18 cellular contexts compared by ENCODE assay signal in genomic region chr1:183443466-183443865, GRCh38.
"Had no signal": no experiment of that assay in that cellular context is flagged by ENCODE, and none has a peak within 500 bp of the region (broad histone marks: within the 10 kb centered on the region; RNA-seq: fewer than 3 reads in every experiment).

No MANE protein-coding gene starts in this region.

- H2AFZ ChIP-seq: parathyroid adenoma had no signal

- H3K36me3 ChIP-seq: heart left ventricle, spleen had no signal

- ATAC-seq: heart left ventricle; psoas muscle; sciatic nerve; stimulated activated memory B cell treated with anti-CD40 and anti-IgM and Interleukin-4, amounts not matched to agents 10 μg/mL and 1 μg/mL and 100 μg/mL, for 72 hours had no signal

- H3K36me3 Mint-ChIP-seq: naive B cell; stimulated activated memory B cell treated with anti-CD40 and anti-IgM and Interleukin-4, amounts not matched to agents 10 μg/mL and 1 μg/mL and 100 μg/mL, for 72 hours had no signal

- H3K4me3 Mint-ChIP-seq: dendritic cell treated with granulocyte-macrophage colony-stimulating factor and Interleukin-4, amounts not matched to agents 40 ng/mL and 50 ng/mL, for 4 days; naive B cell; nephron; stimulated activated memory B cell treated with anti-CD40 and anti-IgM and Interleukin-4, amounts not matched to agents 10 μg/mL and 1 μg/mL and 100 μg/mL, for 72 hours; stimulated activated naive CD8-positive, alpha-beta T cell treated with anti-CD3 and anti-CD28 coated beads, Interleukin-15, Interleukin-2, amounts not matched to agents 100 ng/mL and 50 ng/mL, for 24 hours had no signal

- H3K79me2 ChIP-seq: parathyroid adenoma had no signal

- H3K4me3 ChIP-seq: heart left ventricle, psoas muscle, spleen had no signal

- H3K4me1 Mint-ChIP-seq: naive B cell; nephron; stimulated activated memory B cell treated with anti-CD40 and anti-IgM and Interleukin-4, amounts not matched to agents 10 μg/mL and 1 μg/mL and 100 μg/mL, for 72 hours had no signal

- H3K27ac Mint-ChIP-seq: dendritic cell treated with granulocyte-macrophage colony-stimulating factor and Interleukin-4, amounts not matched to agents 40 ng/mL and 50 ng/mL, for 4 days; nephron; stimulated activated memory B cell treated with anti-CD40 and anti-IgM and Interleukin-4, amounts not matched to agents 10 μg/mL and 1 μg/mL and 100 μg/mL, for 72 hours; stimulated activated naive CD8-positive, alpha-beta T cell treated with anti-CD3 and anti-CD28 coated beads, Interleukin-15, Interleukin-2, amounts not matched to agents 100 ng/mL and 50 ng/mL, for 24 hours had no signal

- H3K27me3 ChIP-seq: heart left ventricle, spleen had no signal

- H3K27me3 Mint-ChIP-seq: stimulated activated memory B cell treated with anti-CD40 and anti-IgM and Interleukin-4, amounts not matched to agents 10 μg/mL and 1 μg/mL and 100 μg/mL, for 72 hours had no signal

- FAIRE-seq: colon, urothelium cell line had no signal

- H3K9me3 Mint-ChIP-seq: dendritic cell treated with granulocyte-macrophage colony-stimulating factor and Interleukin-4, amounts not matched to agents 40 ng/mL and 50 ng/mL, for 4 days; naive B cell; nephron; stimulated activated memory B cell treated with anti-CD40 and anti-IgM and Interleukin-4, amounts not matched to agents 10 μg/mL and 1 μg/mL and 100 μg/mL, for 72 hours; stimulated activated naive CD8-positive, alpha-beta T cell treated with anti-CD3 and anti-CD28 coated beads, Interleukin-15, Interleukin-2, amounts not matched to agents 100 ng/mL and 50 ng/mL, for 24 hours had no signal

- H3K9me3 ChIP-seq: psoas muscle, spleen had no signal

- H3K27ac ChIP-seq: heart left ventricle, parathyroid adenoma, psoas muscle, spleen had no signal

- H3K4me1 ChIP-seq: heart left ventricle, psoas muscle, spleen had no signal

- H3K9ac ChIP-seq: parathyroid adenoma had no signal

- DNase-seq: erythroblast; foreskin melanocyte; heart left ventricle; kidney glomerular epithelial cell; naive B cell; psoas muscle; spleen; stimulated activated CD4-positive, alpha-beta T cell treated with anti-CD3 and anti-CD28 coated beads, Interleukin-15, amount 100 ng/mL, for 24 hours; stimulated activated CD4-positive, alpha-beta T cell treated with anti-CD3 and anti-CD28 coated beads, Interleukin-1b, Interleukin-23, amount 100 ng/mL, for 48 hours; stimulated activated CD4-positive, alpha-beta T cell treated with anti-CD3 and anti-CD28 coated beads, Interleukin-4, amount 100 ng/mL, for 24 hours had no signal
